11 cellular contexts compared by ENCODE assay signal in genomic region chr18:59264651-59265245, GRCh38. TPM values are rescaled to one million over a fixed set of nuclear protein-coding genes. Genes with fewer than 3 reads are reported as not detected.
DNase-seq lines count a peak whose midpoint lies in the region; ATAC-seq and TF ChIP-seq lines count a peak whose summit lies in the region.
"Had no signal": no experiment of that assay in that cellular context is flagged by ENCODE, and none has a peak within 500 bp of the region (broad histone marks: within the 10 kb centered on the region; RNA-seq: fewer than 3 reads in every experiment).

No MANE protein-coding gene starts in this region.

- H2AFZ ChIP-seq in mammary epithelial cell (ENCODE audit: low read depth, low read length): no peak overlapping the region

- H3K79me2 ChIP-seq in mammary epithelial cell (ENCODE audit: insufficient read depth, low read length): no peaks in the 10 kb centered on the region

- H3K36me3 Mint-ChIP-seq in CD4-positive, alpha-beta memory T cell: peaks cover 0 to 2% of the 10 kb centered on the region in 2 donors
- H3K36me3 Mint-ChIP-seq in natural killer cell treated with Interleukin-12 subunit alpha and Interleukin-12 subunit beta and Interleukin-15 and Interleukin-18, amount 100 ng/mL, for 72 hours: peaks cover 4% of the 10 kb centered on the region
- H3K36me3 Mint-ChIP-seq in immature natural killer cell: peaks cover 0 to 3% (median 0%) of the 10 kb centered on the region in 3 donors

- dilution Hi-C loops in mammary epithelial cell (cut with HindIII; ENCODE audit: low sequenced_read_pairs): no loop called here

- no peak overlapping the region for H3K4me3 ChIP-seq in CD4-positive, alpha-beta memory T cell (ENCODE audit: low read length in 2 of 2)
- H3K4me3 ChIP-seq in HUES48 (ENCODE audit: low read depth, low read length) (peak overlapping the region; percentile 65), mammary epithelial cell (replicated peaks in 1 of 3; ENCODE audit: insufficient read depth in 1 of 3, low read depth in 2 of 3, low read length in 3 of 3) (no peak overlapping the region)

- intact Hi-C loops in CD4-positive, alpha-beta memory T cell (cut with micrococcal nuclease): no loop called here
- intact Hi-C loops in mammary epithelial cell (cut with micrococcal nuclease): loop anchor here (5.0 kb wide), 1 partner anchor 138 kb away; no protein-coding TSS in a partner anchor

- no peak for TF ChIP-seq CTCF in mammary epithelial cell (conservative IDR thresholded peaks at IDR 0.05 in 1 of 2, IDR thresholded peaks at IDR 0.05 in 1 of 2; ENCODE audit: extremely low read depth in 1 of 2, insufficient read depth in 1 of 2, low read depth in 1 of 2, low read length in 2 of 2)

- peaks cover 23% of the 10 kb centered on the region for H3K4me1 ChIP-seq in CD4-positive, alpha-beta memory T cell (ENCODE audit: insufficient read depth, low read length)
- H3K4me1 ChIP-seq in HUES48 (ENCODE audit: control insufficient read depth, insufficient read depth, low read length): peaks cover 32% of the 10 kb centered on the region
- peaks cover 35% of the 10 kb centered on the region for H3K4me1 ChIP-seq in mammary epithelial cell (ENCODE audit: insufficient read depth, low read length)

- peak overlapping the region in 5 of 8 donors; percentile 1 to 68 (median 49) for H3K4me3 Mint-ChIP-seq in CD4-positive, alpha-beta memory T cell
- H3K4me3 Mint-ChIP-seq in natural killer cell treated with Interleukin-12 subunit alpha and Interleukin-12 subunit beta and Interleukin-15 and Interleukin-18, amount 100 ng/mL, for 72 hours: peak overlapping the region; percentile 15
- H3K4me3 Mint-ChIP-seq in immature natural killer cell: peak overlapping the region in 2 of 5 donors; percentile 12 to 46
- H3K4me3 Mint-ChIP-seq: neural crest cell had no signal

- 16% methylated on average over 7 of the region's 41 CpGs for WGBS in mammary epithelial cell (ENCODE audit: low coverage, missing lambda C conversion rate)

- peaks cover 9 to 45% (median 26%) of the 10 kb centered on the region in 4 donors for H3K4me1 Mint-ChIP-seq in CD4-positive, alpha-beta memory T cell
- peaks cover 4 to 7% of the 10 kb centered on the region in 2 donors for H3K4me1 Mint-ChIP-seq in natural killer cell treated with Interleukin-12 subunit alpha and Interleukin-12 subunit beta and Interleukin-15 and Interleukin-18, amount 100 ng/mL, for 72 hours (ENCODE audit: low read depth in 2 of 2)
- H3K4me1 Mint-ChIP-seq in immature natural killer cell: peaks cover 5 to 9% of the 10 kb centered on the region in 2 donors

- peaks cover 34% of the 10 kb centered on the region for H3K27me3 ChIP-seq in CD4-positive, alpha-beta memory T cell (ENCODE audit: insufficient read depth, low read length)
- peaks cover 74% of the 10 kb centered on the region for H3K27me3 ChIP-seq in HUES48 (ENCODE audit: control insufficient read depth, insufficient read depth, low read length)
- peaks cover 56% of the 10 kb centered on the region for H3K27me3 ChIP-seq in mammary epithelial cell (ENCODE audit: insufficient read depth, low read length)

- no TSS peak for BruUV-seq in mammary epithelial cell (replicated peaks; lab: Mats Ljungman, UMichigan)

- DNase-seq in CD4-positive, alpha-beta memory T cell: no peak
- no peak for DNase-seq in mammary epithelial cell
- DNase-seq in natural killer cell treated with Interleukin-12 subunit alpha and Interleukin-12 subunit beta and Interleukin-15 and Interleukin-18, amount 100 ng/mL, for 72 hours (ENCODE audit: low spot score): no peak
- no peak for DNase-seq in kidney glomerular epithelial cell (lab: John Stamatoyannopoulos, UW)
- DNase-seq in mucosa of gallbladder (ENCODE audit: low spot score): no peak
- no peak for DNase-seq in immature natural killer cell
- DNase-seq in NCI-H2107 treated with DMSO at 0.1 percent for 48 hours (lab: John Stamatoyannopoulos, UW; ENCODE audit: unreplicated experiment): no peak
- DNase-seq: amygdala, NCI-H226 had no signal

- no peaks in the 10 kb centered on the region for H3K9me3 ChIP-seq in CD4-positive, alpha-beta memory T cell (ENCODE audit: control insufficient read depth in 1 of 2, low read length in 2 of 2)
- H3K9me3 ChIP-seq in HUES48 (ENCODE audit: control insufficient read depth, insufficient read depth, low read length) (no peaks in the 10 kb centered on the region), mammary epithelial cell (replicated peaks; ENCODE audit: insufficient read depth, low read length) (no peaks in the 10 kb centered on the region)

- H3K27me3 Mint-ChIP-seq in CD4-positive, alpha-beta memory T cell: peaks cover 48 to 54% of the 10 kb centered on the region in 2 donors
- H3K27me3 Mint-ChIP-seq in natural killer cell treated with Interleukin-12 subunit alpha and Interleukin-12 subunit beta and Interleukin-15 and Interleukin-18, amount 100 ng/mL, for 72 hours: peaks cover 45 to 62% of the 10 kb centered on the region in 2 donors
- peaks cover 13 to 40% (median 21%) of the 10 kb centered on the region in 3 donors for H3K27me3 Mint-ChIP-seq in immature natural killer cell (ENCODE audit: low read depth in 3 of 3)

- H3K27ac ChIP-seq in CD4-positive, alpha-beta memory T cell (ENCODE audit: low read depth, low read length): no peak overlapping the region
- no peak overlapping the region for H3K27ac ChIP-seq in HUES48 (ENCODE audit: low read depth, low read length)
- H3K27ac ChIP-seq in mammary epithelial cell (ENCODE audit: insufficient read depth, low read depth, low read length): no peak overlapping the region

- H3K4me2 ChIP-seq in mammary epithelial cell (ENCODE audit: insufficient read depth, low read depth, low read length): peak overlapping the region; percentile 26

- POLR2A ChIA-PET in CD4-positive, alpha-beta memory T cell (lab: Charles Lee; ENCODE audit: partially characterized antibody): no interaction called here

- no peaks in the 10 kb centered on the region for H3K36me3 ChIP-seq in CD4-positive, alpha-beta memory T cell (ENCODE audit: insufficient read depth, low read length)
- H3K36me3 ChIP-seq in HUES48 (ENCODE audit: control insufficient read depth, insufficient read depth, low read length): no peaks in the 10 kb centered on the region
- H3K36me3 ChIP-seq in mammary epithelial cell (ENCODE audit: insufficient read depth, low read length): no peaks in the 10 kb centered on the region

- H3K27ac Mint-ChIP-seq in CD4-positive, alpha-beta memory T cell: peak overlapping the region in 1 of 7 donors; percentile 22
- no peak overlapping the region for H3K27ac Mint-ChIP-seq in natural killer cell treated with Interleukin-12 subunit alpha and Interleukin-12 subunit beta and Interleukin-15 and Interleukin-18, amount 100 ng/mL, for 72 hours
- H3K27ac Mint-ChIP-seq in immature natural killer cell: no peak overlapping the region

- ATAC-seq in natural killer cell treated with Interleukin-12 subunit alpha and Interleukin-12 subunit beta and Interleukin-15 and Interleukin-18, amount 100 ng/mL, for 72 hours: peak in 1 of 2 donors; percentile 55

- peaks cover 0 to 11% (median 2%) of the 10 kb centered on the region in 8 donors for H3K9me3 Mint-ChIP-seq in CD4-positive, alpha-beta memory T cell
- H3K9me3 Mint-ChIP-seq in natural killer cell treated with Interleukin-12 subunit alpha and Interleukin-12 subunit beta and Interleukin-15 and Interleukin-18, amount 100 ng/mL, for 72 hours: no peaks in the 10 kb centered on the region
- H3K9me3 Mint-ChIP-seq in immature natural killer cell: peaks cover 0 to 9% (median 3%) of the 10 kb centered on the region in 6 donors

- CTCF ChIA-PET in CD4-positive, alpha-beta memory T cell (lab: Charles Lee; ENCODE audit: partially characterized antibody): no interaction called here
- CTCF ChIA-PET in mammary epithelial cell (lab: Charles Lee; ENCODE audit: low non-redundant PET): no interaction called here

- no peak overlapping the region for H3K9ac ChIP-seq in HUES48 (ENCODE audit: low read depth, low read length)
- H3K9ac ChIP-seq in mammary epithelial cell (ENCODE audit: insufficient read depth, low read length): no peak overlapping the region

- no peaks in the 10 kb centered on the region for H4K20me1 ChIP-seq in mammary epithelial cell (ENCODE audit: insufficient read depth, low read length)

- in situ Hi-C loops in mammary epithelial cell (cut with MboI; ENCODE audit: low sequenced_read_pairs in 2 of 2): no loop called here

RNA-seq across cellular contexts. Expression of gene RAX, which starts 8.5 kb away (rescaled TPM):
- not detected for total RNA-seq in CD4-positive, alpha-beta memory T cell
- not detected for polyA plus RNA-seq in CD4-positive, alpha-beta memory T cell
- not detected for total RNA-seq in mammary epithelial cell
- not detected for polyA plus RNA-seq in mammary epithelial cell
- not detected for polyA minus RNA-seq in mammary epithelial cell
- total RNA-seq in natural killer cell treated with Interleukin-12 subunit alpha and Interleukin-12 subunit beta and Interleukin-15 and Interleukin-18, amount 100 ng/mL, for 72 hours: not detected
- total RNA-seq in mucosa of gallbladder: not detected
- polyA plus RNA-seq in immature natural killer cell: not detected
- total RNA-seq: neural crest cell had no signal

RNA-seq across cellular contexts. Expression of gene GRP, which starts 44.8 kb away (rescaled TPM):
- not detected for total RNA-seq in CD4-positive, alpha-beta memory T cell
- not detected for polyA plus RNA-seq in CD4-positive, alpha-beta memory T cell
- total RNA-seq in mammary epithelial cell (not detected), mucosa of gallbladder (not detected)
- polyA plus RNA-seq in mammary epithelial cell (not detected), immature natural killer cell (not detected)
- not detected for polyA minus RNA-seq in mammary epithelial cell
- total RNA-seq in natural killer cell treated with Interleukin-12 subunit alpha and Interleukin-12 subunit beta and Interleukin-15 and Interleukin-18, amount 100 ng/mL, for 72 hours: not detected
- total RNA-seq: neural crest cell had no signal

RNA-seq across cellular contexts. Expression of gene CPLX4, which starts 53.7 kb away (rescaled TPM):
- not detected for total RNA-seq in CD4-positive, alpha-beta memory T cell
- not detected for polyA plus RNA-seq in CD4-positive, alpha-beta memory T cell
- total RNA-seq in mammary epithelial cell (not detected), mucosa of gallbladder (not detected)
- polyA plus RNA-seq in mammary epithelial cell (not detected), immature natural killer cell (not detected)
- polyA minus RNA-seq in mammary epithelial cell: not detected
- total RNA-seq in natural killer cell treated with Interleukin-12 subunit alpha and Interleukin-12 subunit beta and Interleukin-15 and Interleukin-18, amount 100 ng/mL, for 72 hours: not detected
- total RNA-seq: neural crest cell had no signal
